Comparison of ENCODE assay signal across 8 cellular contexts in the genomic region with DNA sequence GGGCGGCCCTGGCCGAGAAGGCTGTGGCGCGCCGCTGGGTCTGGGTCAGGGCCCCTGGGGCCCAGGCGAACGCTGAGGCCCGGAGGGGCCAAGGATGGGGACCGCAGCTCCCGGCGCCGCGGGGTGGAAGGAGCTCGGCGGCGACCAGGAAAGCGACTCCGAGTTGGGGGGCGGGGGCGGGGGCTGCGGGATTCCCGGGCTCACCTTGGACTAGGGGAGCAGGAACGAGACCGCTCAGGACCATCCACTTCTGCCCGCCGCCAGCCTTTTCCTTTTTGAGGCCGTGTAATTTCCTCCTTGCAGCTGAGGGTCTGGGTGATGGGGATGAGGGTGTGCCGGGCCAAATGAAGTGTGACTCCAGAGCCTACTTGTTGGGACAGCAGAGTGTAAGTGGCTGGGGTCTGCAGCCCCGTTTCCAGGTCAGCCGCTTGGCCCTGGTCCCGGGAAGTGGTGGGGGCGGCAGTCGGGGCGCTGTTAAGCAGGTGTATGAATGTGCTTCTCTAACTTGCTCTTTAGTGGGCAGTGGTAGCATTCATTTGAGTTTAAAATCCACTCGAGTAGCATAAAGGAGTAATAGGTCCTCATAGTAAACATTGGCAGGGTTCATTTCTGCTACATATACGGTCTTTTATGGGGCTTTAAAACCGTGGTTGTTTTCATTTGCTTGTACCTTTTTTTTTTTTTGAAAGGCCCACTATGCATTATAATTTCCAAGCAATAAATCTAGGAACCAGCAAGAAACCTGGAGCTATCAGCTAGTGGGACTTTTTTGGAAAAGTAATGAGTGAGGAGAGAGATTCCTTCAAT. TPM values are rescaled to one million over a fixed set of nuclear protein-coding genes. Genes with fewer than 3 reads are reported as not detected.
DNase-seq lines count a peak whose midpoint lies in the region; ATAC-seq, FAIRE-seq and TF ChIP-seq lines count a peak whose summit lies in the region.

No MANE protein-coding gene starts in this region.

- peaks cover 14% of the 10 kb centered on the region for H3K36me3 Mint-ChIP-seq in activated CD4-positive, alpha-beta T cell treated with anti-CD3 and anti-CD28 coated beads, Interleukin-2, amount 10 ng/mL, durations not matched to agents 24 days and 14 days (ENCODE audit: low read depth)

- no peaks in the 10 kb centered on the region for H3K27me3 Mint-ChIP-seq in activated CD4-positive, alpha-beta T cell treated with anti-CD3 and anti-CD28 coated beads, Interleukin-2, amount 10 ng/mL, durations not matched to agents 24 days and 14 days

- ATAC-seq in GM21576 (IDR thresholded peaks at IDR 0.05; ENCODE audit: unreplicated experiment) (peak; percentile 53), GM18861 (IDR thresholded peaks at IDR 0.05; ENCODE audit: unreplicated experiment) (no peak)

- H3K14ac ChIP-seq in H1 (ENCODE audit: insufficient read length) (no peak overlapping the region), mesenchymal stem cell (ENCODE audit: low read length in 2 of 2) (peak overlapping the region in 1 of 2 experiments; percentile 51)

- peak in 1 of 2 experiments; percentile 1; a peak in 1 of 4 replicates for TF ChIP-seq RAD21 in H1 (IDR thresholded peaks at IDR 0.05 in 1 of 2, conservative IDR thresholded peaks at IDR 0.05 in 1 of 2; ENCODE audit: low read depth in 2 of 2, low read length in 2 of 2)

- peaks cover 7% of the 10 kb centered on the region; the same call in 1 of the 2 replicates for H3K23me2 ChIP-seq in H1 (ENCODE audit: low read depth, low read length)

- CTCF ChIA-PET in H1 (lab: Charles Lee; ENCODE audit: partially characterized antibody), result interaction anchor here (1.0 to 3.9 kb wide), 9 partner anchors 8 to 82 kb away, joined by 3 to 15 read pairs (median 5); a partner anchor contains a TSS

- no peaks in the 10 kb centered on the region for H3K9me3 Mint-ChIP-seq in activated CD4-positive, alpha-beta T cell treated with anti-CD3 and anti-CD28 coated beads, Interleukin-2, amount 10 ng/mL, durations not matched to agents 24 days and 14 days

- no peaks in the 10 kb centered on the region for H4K20me1 ChIP-seq in H1 (replicated peaks in 1 of 2; ENCODE audit: control insufficient read depth in 1 of 2, insufficient read depth in 2 of 2, low read length in 2 of 2)

- TF ChIP-seq CTCF in H1 (IDR thresholded peaks at IDR 0.05; ENCODE audit: control extremely low read depth in 1 of 3, insufficient read depth in 1 of 3, low read depth in 1 of 3, low read length in 3 of 3), result no peak

- intact Hi-C loops in activated CD4-positive, alpha-beta T cell treated with anti-CD3 and anti-CD28 coated beads, Interleukin-2, amount 10 ng/mL, durations not matched to agents 24 days and 14 days (cut with micrococcal nuclease), result loop anchor here (2.0 kb wide), 1 partner anchor 159 kb away; a partner anchor contains a TSS

- no peak overlapping the region for H2BK12ac ChIP-seq in H1 (ENCODE audit: low read depth, low read length)
- H2BK12ac ChIP-seq in mesenchymal stem cell (ENCODE audit: low read length in 2 of 2), result peak overlapping the region in 1 of 2 experiments; percentile 83

- DNase-seq in ELF-1 (ENCODE audit: low read depth, low spot score), result peak; percentile 46
- DNase-seq in Jurkat, Clone E6-1 (ENCODE audit: low read depth, low spot score), result no peak
- DNase-seq in activated CD4-positive, alpha-beta T cell treated with anti-CD3 and anti-CD28 coated beads, Interleukin-2, amount 10 ng/mL, durations not matched to agents 24 days and 14 days, result peak; percentile 83
- peak in 1 of 2 experiments; percentile 58 for DNase-seq in H1 (ENCODE audit: low read depth in 1 of 2, low spot score in 2 of 2)
- no peak for DNase-seq in mesenchymal stem cell

- H3K79me2 ChIP-seq in H1 (ENCODE audit: control insufficient read depth in 1 of 2, insufficient read depth in 2 of 2, low read length in 2 of 2), result no peaks in the 10 kb centered on the region

- POLR2A ChIA-PET in H1 (lab: Charles Lee; ENCODE audit: partially characterized antibody), result interaction anchor here (1.1 to 1.5 kb wide), 4 partner anchors 11 to 101 kb away, joined by 3 to 7 read pairs (median 4); no protein-coding TSS in a partner anchor

- 0 out of 7 replicates have a peak, but pooled peaks cover 0 to 4% (median 0%) of the 10 kb centered on the region in 4 experiments for H3K4me1 ChIP-seq in H1 (replicated peaks in 1 of 4; ENCODE audit: control insufficient read depth in 3 of 4, insufficient read depth in 4 of 4, low read length in 3 of 4)
- H3K4me1 ChIP-seq in mesenchymal stem cell (ENCODE audit: control insufficient read depth, insufficient read depth, low read depth, low read length), result peaks cover 10% of the 10 kb centered on the region
- H3K4me1 ChIP-seq in subcutaneous abdominal adipose tissue (ENCODE audit: control insufficient read depth in 5 of 5, insufficient read depth in 5 of 5, low read length in 5 of 5), result peaks cover 2 to 36% (median 32%) of the 10 kb centered on the region in 5 donors

- H4K91ac ChIP-seq in H1 (replicated peaks; ENCODE audit: insufficient read length, low read length) (no peak overlapping the region), mesenchymal stem cell (ENCODE audit: low read length) (no peak overlapping the region)

- no peak for TF ChIP-seq POLR2A in H1 (IDR thresholded peaks at IDR 0.05; ENCODE audit: control extremely low read depth in 1 of 2, low read depth in 2 of 2, low read length in 2 of 2)

- H2BK5ac ChIP-seq in H1 (ENCODE audit: low read depth, low read length), result no peak overlapping the region
- H2BK5ac ChIP-seq in mesenchymal stem cell (ENCODE audit: low read depth, low read length, poor library complexity, severe bottlenecking), result no peak overlapping the region

- no peak overlapping the region; the same call in 1 of the 2 replicates for H4K8ac ChIP-seq in H1 (ENCODE audit: extremely low read depth, insufficient read depth, low read length)
- peak overlapping the region; percentile 71 for H4K8ac ChIP-seq in mesenchymal stem cell (ENCODE audit: low read length)

- H3K79me1 ChIP-seq in H1 (ENCODE audit: low read depth, low read length), result no peaks in the 10 kb centered on the region
- peaks cover 2% of the 10 kb centered on the region for H3K79me1 ChIP-seq in mesenchymal stem cell (replicated peaks; ENCODE audit: low read length, poor library complexity, severe bottlenecking)

- H2BK20ac ChIP-seq in H1 (ENCODE audit: low read length), result no peak overlapping the region

- no peak overlapping the region for H4K5ac ChIP-seq in H1 (ENCODE audit: insufficient read length, low read depth, low read length)

- H3K4ac ChIP-seq in H1 (replicated peaks; ENCODE audit: insufficient read length, low read depth, low read length), result no peak overlapping the region
- peak overlapping the region; percentile 82 to 88 for H3K4ac ChIP-seq in mesenchymal stem cell (ENCODE audit: low read depth in 1 of 2, low read length in 2 of 2)

- H3K4me1 Mint-ChIP-seq in activated CD4-positive, alpha-beta T cell treated with anti-CD3 and anti-CD28 coated beads, Interleukin-2, amount 10 ng/mL, durations not matched to agents 24 days and 14 days, result peaks cover 39% of the 10 kb centered on the region

- H2BK15ac ChIP-seq in H1 (ENCODE audit: low read length) (no peak overlapping the region), mesenchymal stem cell (ENCODE audit: low read depth, poor library complexity, severe bottlenecking) (peak overlapping the region; percentile 77)

- H3K23ac ChIP-seq in H1 (ENCODE audit: insufficient read length), result no peak overlapping the region
- H3K23ac ChIP-seq in mesenchymal stem cell (ENCODE audit: low read length in 2 of 2), result no peak overlapping the region

- H2AK5ac ChIP-seq in H1 (ENCODE audit: low read depth, low read length), result no peak overlapping the region
- no peak overlapping the region for H2AK5ac ChIP-seq in mesenchymal stem cell (ENCODE audit: low read length, severe bottlenecking)

- H3K4me3 Mint-ChIP-seq in activated CD4-positive, alpha-beta T cell treated with anti-CD3 and anti-CD28 coated beads, Interleukin-2, amount 10 ng/mL, durations not matched to agents 24 days and 14 days, result peak overlapping the region; percentile 99

- H3K27ac Mint-ChIP-seq in activated CD4-positive, alpha-beta T cell treated with anti-CD3 and anti-CD28 coated beads, Interleukin-2, amount 10 ng/mL, durations not matched to agents 24 days and 14 days, result peak overlapping the region; percentile 99

- H2AFZ ChIP-seq in H1 (ENCODE audit: low read length) (peak overlapping the region; percentile 62; the same call in 1 of the 2 replicates), mesenchymal stem cell (ENCODE audit: low read depth, low read length) (peak overlapping the region; percentile 87)

- 4% methylated on average over 13 of the region's 37 CpGs; no CpG with 5 or more reads in 1 of the 2 experiments for WGBS in H1 (ENCODE audit: extremely low coverage in 1 of 2, insufficient coverage in 1 of 2, insufficient read length in 1 of 2, insufficient replicate concordance in 2 of 2, low coverage in 1 of 2, low lambda C conversion rate in 2 of 2, missing lambda C conversion rate in 1 of 2), 2 experiments
- whole genome bisulfite sequencing in mesenchymal stem cell, result 1% methylated on average over 34 of the region's 37 CpGs

- H3K27me3 ChIP-seq in H1 (replicated peaks in 1 of 4; ENCODE audit: control insufficient read depth in 3 of 4, extremely low read depth in 1 of 4, insufficient read depth in 3 of 4, low read length in 3 of 4) (peaks cover 0 to 16% (median 8%) of the 10 kb centered on the region in 4 experiments; a peak in 5 of 7 replicates), mesenchymal stem cell (ENCODE audit: control insufficient read depth in 1 of 2, insufficient read depth in 1 of 2, low read length in 2 of 2) (no peaks in the 10 kb centered on the region), subcutaneous abdominal adipose tissue (ENCODE audit: control insufficient read depth in 5 of 5, insufficient read depth in 4 of 5, low read length in 5 of 5) (no peaks in the 10 kb centered on the region)

- H2BK120ac ChIP-seq in H1 (replicated peaks; ENCODE audit: low read depth, low read length), result no peak overlapping the region
- no peak overlapping the region for H2BK120ac ChIP-seq in mesenchymal stem cell (ENCODE audit: low read depth, low read length)

- no peak overlapping the region for H3K56ac ChIP-seq in H1 (replicated peaks; ENCODE audit: insufficient read length, low read depth, low read length)

- no peak for TF ChIP-seq EP300 in H1 (IDR thresholded peaks at IDR 0.05; ENCODE audit: borderline replicate concordance in 1 of 2, low read depth in 2 of 2, low read length in 2 of 2)

- peak overlapping the region; percentile 60 for H3K4me3 ChIP-seq in Jurkat, Clone E6-1 (ENCODE audit: low read length)
- peak overlapping the region; percentile 49 to 65 (median 58) for H3K4me3 ChIP-seq in H1 (ENCODE audit: extremely low read depth in 1 of 4, insufficient read depth in 2 of 4, low read depth in 3 of 4, low read length in 4 of 4)
- peak overlapping the region; percentile 90 to 96 for H3K4me3 ChIP-seq in mesenchymal stem cell (ENCODE audit: insufficient read depth in 1 of 2, low read depth in 1 of 2, low read length in 2 of 2)
- peak overlapping the region; percentile 77 to 84 (median 79) for H3K4me3 ChIP-seq in subcutaneous abdominal adipose tissue (ENCODE audit: low read depth in 1 of 5, low read length in 5 of 5)

- H3K27ac ChIP-seq in H1 (ENCODE audit: low read depth, low read length) (no peak overlapping the region), mesenchymal stem cell (ENCODE audit: low read length, poor library complexity, severe bottlenecking) (no peak overlapping the region), subcutaneous abdominal adipose tissue (ENCODE audit: low read depth, low read length) (peak overlapping the region; percentile 48)

- H3K9me3 ChIP-seq in H1 (ENCODE audit: insufficient read depth in 2 of 2, low read depth in 1 of 2, low read length in 1 of 2), result no peaks in the 10 kb centered on the region
- no peaks in the 10 kb centered on the region for H3K9me3 ChIP-seq in mesenchymal stem cell (ENCODE audit: control insufficient read depth, low read length)
- H3K9me3 ChIP-seq in subcutaneous abdominal adipose tissue (ENCODE audit: control insufficient read depth in 5 of 5, low read length in 5 of 5), result no peaks in the 10 kb centered on the region

- H3K4me2 ChIP-seq in H1 (ENCODE audit: insufficient read depth in 1 of 2, low read depth in 2 of 2, low read length in 2 of 2) (peak overlapping the region; percentile 64 to 94), mesenchymal stem cell (ENCODE audit: low read length, poor library complexity, severe bottlenecking) (peak overlapping the region; percentile 98)

- H3K9ac ChIP-seq in H1 (replicated peaks in 1 of 4; ENCODE audit: extremely low read depth in 1 of 4, low read depth in 3 of 4, low read length in 3 of 4) (no peak overlapping the region), mesenchymal stem cell (ENCODE audit: low read length) (peak overlapping the region; percentile 87), subcutaneous abdominal adipose tissue (ENCODE audit: low read length in 5 of 5) (peak overlapping the region; percentile 48 to 92 (median 72))

- H3K18ac ChIP-seq in H1 (ENCODE audit: extremely low read depth, low read length) (no peak overlapping the region), mesenchymal stem cell (ENCODE audit: low read depth in 1 of 2, low read length in 2 of 2) (peak overlapping the region; percentile 58 to 81)

- FAIRE-seq in H1 (lab: Jason Lieb, UNC), result no peak

- no peaks in the 10 kb centered on the region for H3K36me3 ChIP-seq in H1 (ENCODE audit: control insufficient read depth in 2 of 4, insufficient read depth in 4 of 4, low read length in 3 of 4)
- no peaks in the 10 kb centered on the region for H3K36me3 ChIP-seq in mesenchymal stem cell (ENCODE audit: control insufficient read depth in 1 of 2, insufficient read depth in 2 of 2, low read depth in 1 of 2, low read length in 2 of 2)
- H3K36me3 ChIP-seq in subcutaneous abdominal adipose tissue (ENCODE audit: control insufficient read depth in 5 of 5, insufficient read depth in 5 of 5, low read length in 5 of 5), result no peaks in the 10 kb centered on the region

RNA-seq across cellular contexts. Expression of a gene that starts 0.7 kb away (rescaled TPM):
- polyA plus RNA-seq in Jurkat, Clone E6-1 (2012; ENCODE audit: insufficient read depth, insufficient read length), result 54.1 TPM
- total RNA-seq in activated CD4-positive, alpha-beta T cell treated with anti-CD3 and anti-CD28 coated beads, Interleukin-2, amount 10 ng/mL, durations not matched to agents 24 days and 14 days, result 41.1 and 45.7 TPM in 2 replicates
- 6.2 and 7.1 TPM in 2 replicates for total RNA-seq in H1 (2021; fragmentation: NEBNext Ultra II Directional; extraction: Animal tissue kit (Norgen Biotek cat#: 25700))
- 3.5 and 3.6 TPM in 2 replicates for polyA plus RNA-seq in H1 (2011; rRNA removed)
- 5.2 TPM for polyA plus RNA-seq in H1 (2011; cell fraction: cytosol; rRNA removed)
- polyA plus RNA-seq in H1 (2011; cell fraction: nucleus; rRNA removed), result 6.3 TPM
- polyA plus RNA-seq in H1 (2012, experiment 1 of 2), result 5.0 to 5.9 TPM (median 5.2 TPM) in 4 replicates
- 2.0 TPM for polyA plus RNA-seq in H1 (2012, experiment 2 of 2)
- polyA plus RNA-seq in H1 (2013, experiment 1 of 2), result 5.1 TPM
- polyA plus RNA-seq in H1 (2013, experiment 2 of 2), result 5.1 TPM
- polyA minus RNA-seq in H1 (2011; rRNA and poly(A)+ RNA removed), result 5.7 and 6.0 TPM in 2 replicates
- 3.6 TPM for polyA minus RNA-seq in H1 (2011; cell fraction: cytosol; rRNA and poly(A)+ RNA removed)
- polyA minus RNA-seq in H1 (2011; cell fraction: nucleus; rRNA and poly(A)+ RNA removed), result 6.3 TPM
- 35.4 TPM for polyA plus RNA-seq in mesenchymal stem cell (2013, experiment 1 of 2)
- 33.7 TPM for polyA plus RNA-seq in mesenchymal stem cell (2013, experiment 2 of 2)

RNA-seq across cellular contexts. Expression of a gene that starts 27.1 kb away (rescaled TPM):
- 8.9 TPM for polyA plus RNA-seq in Jurkat, Clone E6-1 (2012; ENCODE audit: insufficient read depth, insufficient read length)
- 9.7 and 11.5 TPM in 2 replicates for total RNA-seq in activated CD4-positive, alpha-beta T cell treated with anti-CD3 and anti-CD28 coated beads, Interleukin-2, amount 10 ng/mL, durations not matched to agents 24 days and 14 days
- total RNA-seq in H1 (2021; fragmentation: NEBNext Ultra II Directional; extraction: Animal tissue kit (Norgen Biotek cat#: 25700)), result 10.3 and 10.8 TPM in 2 replicates
- polyA plus RNA-seq in H1 (2011; rRNA removed), result 5.6 and 8.8 TPM in 2 replicates
- 9.4 TPM for polyA plus RNA-seq in H1 (2011; cell fraction: cytosol; rRNA removed)
- polyA plus RNA-seq in H1 (2011; cell fraction: nucleus; rRNA removed), result 2.5 TPM
- polyA plus RNA-seq in H1 (2012, experiment 1 of 2), result 8.1 to 9.9 TPM (median 8.7 TPM) in 4 replicates
- polyA plus RNA-seq in H1 (2012, experiment 2 of 2), result 6.8 TPM
- polyA plus RNA-seq in H1 (2013, experiment 1 of 2), result 2.4 TPM
- 3.2 TPM for polyA plus RNA-seq in H1 (2013, experiment 2 of 2)
- 10.8 TPM in 2 replicates for polyA minus RNA-seq in H1 (2011; rRNA and poly(A)+ RNA removed)
- polyA minus RNA-seq in H1 (2011; cell fraction: cytosol; rRNA and poly(A)+ RNA removed), result 1.0 TPM
- 3.2 TPM for polyA minus RNA-seq in H1 (2011; cell fraction: nucleus; rRNA and poly(A)+ RNA removed)
- 4.0 TPM for polyA plus RNA-seq in mesenchymal stem cell (2013, experiment 1 of 2)
- 5.2 TPM for polyA plus RNA-seq in mesenchymal stem cell (2013, experiment 2 of 2)

RNA-seq across cellular contexts. Expression of a gene that starts 27.4 kb away (rescaled TPM):
- polyA plus RNA-seq in Jurkat, Clone E6-1 (2012; ENCODE audit: insufficient read depth, insufficient read length), result 13.7 TPM
- total RNA-seq in activated CD4-positive, alpha-beta T cell treated with anti-CD3 and anti-CD28 coated beads, Interleukin-2, amount 10 ng/mL, durations not matched to agents 24 days and 14 days, result 22.7 and 25.2 TPM in 2 replicates
- 19.8 and 23.4 TPM in 2 replicates for total RNA-seq in H1 (2021; fragmentation: NEBNext Ultra II Directional; extraction: Animal tissue kit (Norgen Biotek cat#: 25700))
- 6.9 and 11.7 TPM in 2 replicates for polyA plus RNA-seq in H1 (2011; rRNA removed)
- 14.7 TPM for polyA plus RNA-seq in H1 (2011; cell fraction: cytosol; rRNA removed)
- 6.2 TPM for polyA plus RNA-seq in H1 (2011; cell fraction: nucleus; rRNA removed)
- 9.6 to 13.0 TPM (median 10.4 TPM) in 4 replicates for polyA plus RNA-seq in H1 (2012, experiment 1 of 2)
- polyA plus RNA-seq in H1 (2012, experiment 2 of 2), result 4.4 TPM
- polyA plus RNA-seq in H1 (2013, experiment 1 of 2), result 14.6 TPM
- polyA plus RNA-seq in H1 (2013, experiment 2 of 2), result 14.7 TPM
- polyA minus RNA-seq in H1 (2011; rRNA and poly(A)+ RNA removed), result 7.8 and 16.6 TPM in 2 replicates
- 4.1 TPM for polyA minus RNA-seq in H1 (2011; cell fraction: cytosol; rRNA and poly(A)+ RNA removed)
- polyA minus RNA-seq in H1 (2011; cell fraction: nucleus; rRNA and poly(A)+ RNA removed), result 10.2 TPM
- polyA plus RNA-seq in mesenchymal stem cell (2013, experiment 1 of 2), result 11.6 TPM
- 11.5 TPM for polyA plus RNA-seq in mesenchymal stem cell (2013, experiment 2 of 2)

Comparison
In these comparisons a context has a peak if more than half of its experiments do, and no peak if none do; other contexts are left out.
1. DNase-seq: peak in ELF-1 (single experiment) and activated CD4-positive, alpha-beta T cell treated with anti-CD3 and anti-CD28 coated beads, Interleukin-2, amount 10 ng/mL, durations not matched to agents 24 days and 14 days (single experiment); none in Jurkat, Clone E6-1 (single experiment) and mesenchymal stem cell (single experiment).
2. H3K9ac ChIP-seq: peak in mesenchymal stem cell (single experiment) and subcutaneous abdominal adipose tissue (5 of 5); none in H1 (0 of 4).
3. Peak in every context shown above with its lines, with median percentiles within 50 percentile points of each other: H3K4me3 ChIP-seq.